In genomic region chr1:66374148-66374547, GRCh38 we compare ENCODE assay signal across 9 cellular contexts.
DNase-seq lines count a peak whose midpoint lies in the region; ATAC-seq lines count a peak whose summit lies in the region.
"Had no signal": no experiment of that assay in that cellular context is flagged by ENCODE, and none has a peak within 500 bp of the region (broad histone marks: within the 10 kb centered on the region; RNA-seq: fewer than 3 reads in every experiment).

No MANE protein-coding gene starts in this region.

- peak overlapping the region; percentile 100 for H3K27ac Mint-ChIP-seq in activated T-cell treated with anti-CD3 and anti-CD28 coated beads, Interleukin-2, amount 50 U/mL, for 24 hours
- H3K27ac Mint-ChIP-seq in activated T-helper 1 cell treated with anti-CD3 and anti-CD28 coated beads, Interleukin-12 subunit alpha, Interleukin-12 subunit beta, Interleukin-2, Interleukin-4 antibody, amounts not matched to agents 30 ng/mL and 10 ng/mL and 1 ng/mL, durations not matched to agents 14 hours and 24 hours and 36 hours: peak overlapping the region; percentile 96

- peaks cover 2% of the 10 kb centered on the region for H3K9me3 Mint-ChIP-seq in activated T-cell treated with anti-CD3 and anti-CD28 coated beads, Interleukin-2, amount 50 U/mL, for 24 hours
- no peaks in the 10 kb centered on the region for H3K9me3 Mint-ChIP-seq in activated T-helper 1 cell treated with anti-CD3 and anti-CD28 coated beads, Interleukin-12 subunit alpha, Interleukin-12 subunit beta, Interleukin-2, Interleukin-4 antibody, amounts not matched to agents 30 ng/mL and 10 ng/mL and 1 ng/mL, durations not matched to agents 14 hours and 24 hours and 36 hours

- peak; percentile 40 for ATAC-seq in HG03045 (IDR thresholded peaks at IDR 0.05; ENCODE audit: unreplicated experiment)

- peak overlapping the region; percentile 75 for H3K4me3 Mint-ChIP-seq in activated T-cell treated with anti-CD3 and anti-CD28 coated beads, Interleukin-2, amount 50 U/mL, for 24 hours
- peak overlapping the region; percentile 16 for H3K4me3 Mint-ChIP-seq in activated T-helper 1 cell treated with anti-CD3 and anti-CD28 coated beads, Interleukin-12 subunit alpha, Interleukin-12 subunit beta, Interleukin-2, Interleukin-4 antibody, amounts not matched to agents 30 ng/mL and 10 ng/mL and 1 ng/mL, durations not matched to agents 14 hours and 24 hours and 36 hours

- peaks cover 83% of the 10 kb centered on the region for H3K4me1 Mint-ChIP-seq in activated T-cell treated with anti-CD3 and anti-CD28 coated beads, Interleukin-2, amount 50 U/mL, for 24 hours (ENCODE audit: low read depth)
- peaks cover 69% of the 10 kb centered on the region for H3K4me1 Mint-ChIP-seq in activated T-helper 1 cell treated with anti-CD3 and anti-CD28 coated beads, Interleukin-12 subunit alpha, Interleukin-12 subunit beta, Interleukin-2, Interleukin-4 antibody, amounts not matched to agents 30 ng/mL and 10 ng/mL and 1 ng/mL, durations not matched to agents 14 hours and 24 hours and 36 hours (ENCODE audit: low read depth)

- H3K36me3 Mint-ChIP-seq in activated T-cell treated with anti-CD3 and anti-CD28 coated beads, Interleukin-2, amount 50 U/mL, for 24 hours (ENCODE audit: low read depth): peaks cover 45% of the 10 kb centered on the region
- peaks cover 43% of the 10 kb centered on the region for H3K36me3 Mint-ChIP-seq in activated T-helper 1 cell treated with anti-CD3 and anti-CD28 coated beads, Interleukin-12 subunit alpha, Interleukin-12 subunit beta, Interleukin-2, Interleukin-4 antibody, amounts not matched to agents 30 ng/mL and 10 ng/mL and 1 ng/mL, durations not matched to agents 14 hours and 24 hours and 36 hours (ENCODE audit: low read depth)

- peak overlapping the region; percentile 74 for H3K27ac ChIP-seq in substantia nigra (ENCODE audit: low read depth, low read length, poor library complexity, severe bottlenecking)
- H3K27ac ChIP-seq: epithelial cell of prostate had no signal

- DNase-seq in activated T-cell treated with anti-CD3 and anti-CD28 coated beads, Interleukin-2, amount 50 U/mL, for 24 hours: no peak
- no peak for DNase-seq in activated T-cell treated with anti-CD3 and anti-CD28 coated beads, Interleukin-2, amount 50 U/mL, for 1 hour
- DNase-seq in activated T-helper 1 cell treated with anti-CD3 and anti-CD28 coated beads, Interleukin-12 subunit alpha, Interleukin-12 subunit beta, Interleukin-2, Interleukin-4 antibody, amounts not matched to agents 30 ng/mL and 10 ng/mL and 1 ng/mL, durations not matched to agents 14 hours and 24 hours and 36 hours (ENCODE audit: low spot score): no peak
- DNase-seq in substantia nigra (lab: John Stamatoyannopoulos, UW) (no peak), COLO829 (ENCODE audit: low spot score) (no peak), GM19238 (ENCODE audit: insufficient read length, low spot score) (no peak), NCI-H1048 (lab: John Stamatoyannopoulos, UW) (no peak)

- no peaks in the 10 kb centered on the region for H3K27me3 Mint-ChIP-seq in activated T-cell treated with anti-CD3 and anti-CD28 coated beads, Interleukin-2, amount 50 U/mL, for 24 hours
- H3K27me3 Mint-ChIP-seq in activated T-helper 1 cell treated with anti-CD3 and anti-CD28 coated beads, Interleukin-12 subunit alpha, Interleukin-12 subunit beta, Interleukin-2, Interleukin-4 antibody, amounts not matched to agents 30 ng/mL and 10 ng/mL and 1 ng/mL, durations not matched to agents 14 hours and 24 hours and 36 hours (ENCODE audit: insufficient read depth): no peaks in the 10 kb centered on the region

- intact Hi-C loops in activated T-helper 1 cell treated with anti-CD3 and anti-CD28 coated beads, Interleukin-12 subunit alpha, Interleukin-12 subunit beta, Interleukin-2, Interleukin-4 antibody, amounts not matched to agents 30 ng/mL and 10 ng/mL and 1 ng/mL, durations not matched to agents 14 hours and 24 hours and 36 hours (cut with micrococcal nuclease): loop anchor here (1.0 to 10.0 kb wide), 16 partner anchors 22 to 1311 kb away; partner anchors contain the start of gene GADD45A
